Comparison of ENCODE assay signal across 29 cellular contexts in genomic region chr18:7754258-7754657, GRCh38.
DNase-seq lines count a peak whose midpoint lies in the region; ATAC-seq, FAIRE-seq and TF ChIP-seq lines count a peak whose summit lies in the region.
"Had no signal": no experiment of that assay in that cellular context is flagged by ENCODE, and none has a peak within 500 bp of the region (broad histone marks: within the 10 kb centered on the region; RNA-seq: fewer than 3 reads in every experiment).

No MANE protein-coding gene starts in this region.

- TF ChIP-seq POLR2A in A549 (IDR thresholded peaks at IDR 0.05; ENCODE audit: low read length): no peak
- TF ChIP-seq POLR2A in suprapubic skin (IDR thresholded peaks at IDR 0.05): no peak
- TF ChIP-seq POLR2A in GM12891 (IDR thresholded peaks at IDR 0.05; ENCODE audit: low read depth, low read length): no peak

- ATAC-seq in A549: peak; percentile 47 to 68; a peak in 3 of 6 replicates
- ATAC-seq: activated naive CD4-positive, alpha-beta T cell treated with anti-CD3 and anti-CD28 coated beads, Interleukin-2, amount 50 U/mL, for 72 hours; CD8-positive, alpha-beta T cell; naive thymus-derived CD8-positive, alpha-beta T cell; stimulated activated memory B cell treated with anti-CD40 and anti-IgM and Interleukin-4, amounts not matched to agents 10 μg/mL and 1 μg/mL and 100 μg/mL, for 72 hours; WTC11 had no signal

- TF ChIP-seq EP300 in A549 (IDR thresholded peaks at IDR 0.05) (no peak), suprapubic skin (IDR thresholded peaks at IDR 0.05) (no peak)

- no peak for DNase-seq in A549 (ENCODE audit: low read depth in 1 of 2, low spot score in 1 of 2)
- peak; percentile 48 for DNase-seq in osteoblast (ENCODE audit: insufficient read length, low spot score, missing footprints)
- DNase-seq in suprapubic skin (ENCODE audit: low spot score in 2 of 2): no peak
- no peak for DNase-seq in GM12891 (ENCODE audit: insufficient read length, low spot score)
- DNase-seq in medulla oblongata (ENCODE audit: extremely low spot score): no peak
- DNase-seq: CD8-positive, alpha-beta T cell; central memory CD4-positive, alpha-beta T cell; dermis blood vessel endothelial cell; GF-D8; GOT3; KBM-7; MG63; naive thymus-derived CD8-positive, alpha-beta T cell; NCI-H1694; NCI-H226; retina; SIG-M5; spleen; stimulated activated CD4-positive, alpha-beta T cell treated with anti-CD3 and anti-CD28 coated beads, Interleukin-4, amount 100 ng/mL, for 1 hour; SW 1271; T1000; testis had no signal

- TF ChIP-seq RAD21 in A549 (conservative IDR thresholded peaks at IDR 0.05 in 1 of 2, IDR thresholded peaks at IDR 0.05 in 1 of 2): no peak

- peaks cover 2% of the 10 kb centered on the region for H3K79me2 ChIP-seq in osteoblast (ENCODE audit: insufficient read depth, low read length)

- H3K9me3 ChIP-seq in A549 (no peaks in the 10 kb centered on the region), osteoblast (ENCODE audit: low read depth, low read length) (no peaks in the 10 kb centered on the region), suprapubic skin (no peaks in the 10 kb centered on the region)
- H3K9me3 ChIP-seq: ascending aorta, MG63, spleen, testis had no signal

- no peak overlapping the region for H2AFZ ChIP-seq in osteoblast (ENCODE audit: low read length)

- H3K4me2 ChIP-seq in A549 (peak overlapping the region; percentile 79), osteoblast (ENCODE audit: insufficient read depth, low read length) (no peak overlapping the region)

- 10% methylated on average over 1 of the region's 1 CpG for WGBS in A549 (ENCODE audit: missing lambda C conversion rate)
- WGBS in suprapubic skin: 100% methylated on average over 1 of the region's 1 CpG

- CTCF ChIA-PET in A549 (lab: Yijun Ruan, JAX): interaction anchor here (0.7 to 2.0 kb wide), 3 partner anchors 123 to 187 kb away, joined by 3 to 6 read pairs (median 3); partner anchors contain the start of gene PTPRM

- H4K20me1 ChIP-seq in osteoblast (ENCODE audit: insufficient read depth, low read length): peaks cover 6% of the 10 kb centered on the region

- H3K4me1 ChIP-seq in A549 (peaks cover 89% of the 10 kb centered on the region), osteoblast (ENCODE audit: insufficient read depth, low read length) (peaks cover 23% of the 10 kb centered on the region), suprapubic skin (no peaks in the 10 kb centered on the region)
- H3K4me1 ChIP-seq: testis had no signal

- H3K27me3 ChIP-seq in osteoblast (ENCODE audit: insufficient read depth, low read length) (no peaks in the 10 kb centered on the region), suprapubic skin (no peaks in the 10 kb centered on the region)
- H3K27me3 ChIP-seq: ascending aorta, MG63, spleen, testis had no signal

- POLR2A ChIA-PET in A549 (lab: Yijun Ruan, JAX): no interaction called here

- FAIRE-seq in A549 (lab: Jason Lieb, UNC) (no peak), GM12891 (lab: Jason Lieb, UNC) (no peak)
- FAIRE-seq: endothelial cell of umbilical vein had no signal

- H3K27ac ChIP-seq in A549 (peak overlapping the region; percentile 85 to 86), C4-2B (peak overlapping the region; percentile 78), VCaP (peak overlapping the region; percentile 87), osteoblast (ENCODE audit: low read depth, low read length) (no peak overlapping the region), suprapubic skin (no peak overlapping the region)
- H3K27ac ChIP-seq: ascending aorta, spleen, testis had no signal

- H3K36me3 ChIP-seq in osteoblast (ENCODE audit: insufficient read depth, low read length) (no peaks in the 10 kb centered on the region), suprapubic skin (no peaks in the 10 kb centered on the region)
- H3K36me3 ChIP-seq: ascending aorta, MG63, spleen had no signal

- H3K4me3 ChIP-seq in A549 (peak overlapping the region; percentile 22; the same call in 1 of the 3 replicates), osteoblast (ENCODE audit: insufficient read depth, low read length) (no peak overlapping the region), suprapubic skin (no peak overlapping the region)
- H3K4me3 ChIP-seq: ascending aorta, MG63, spleen, testis had no signal

- TF ChIP-seq CTCF in A549 (IDR thresholded peaks at IDR 0.05) (no peak), C4-2B (conservative IDR thresholded peaks at IDR 0.05) (no peak), VCaP (conservative IDR thresholded peaks at IDR 0.05) (no peak), osteoblast (IDR thresholded peaks at IDR 0.05; ENCODE audit: extremely low read depth, low read depth, low read length) (no peak), suprapubic skin (IDR thresholded peaks at IDR 0.05) (no peak)

TF ChIP-seq in A549, 52 proteins besides CTCF, POLR2A, EP300 and RAD21:
- TF ChIP-seq KDM5A (IDR thresholded peaks at IDR 0.05): no peak
- TF ChIP-seq, protein P1, sequence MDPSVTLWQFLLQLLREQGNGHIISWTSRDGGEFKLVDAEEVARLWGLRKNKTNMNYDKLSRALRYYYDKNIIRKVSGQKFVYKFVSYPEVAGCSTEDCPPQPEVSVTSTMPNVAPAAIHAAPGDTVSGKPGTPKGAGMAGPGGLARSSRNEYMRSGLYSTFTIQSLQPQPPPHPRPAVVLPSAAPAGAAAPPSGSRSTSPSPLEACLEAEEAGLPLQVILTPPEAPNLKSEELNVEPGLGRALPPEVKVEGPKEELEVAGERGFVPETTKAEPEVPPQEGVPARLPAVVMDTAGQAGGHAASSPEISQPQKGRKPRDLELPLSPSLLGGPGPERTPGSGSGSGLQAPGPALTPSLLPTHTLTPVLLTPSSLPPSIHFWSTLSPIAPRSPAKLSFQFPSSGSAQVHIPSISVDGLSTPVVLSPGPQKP (IDR thresholded peaks at IDR 0.05; ENCODE audit: low read depth, low read length): no peak
- no peak for TF ChIP-seq HEYL (CRISPR knock-in tag; IDR thresholded peaks at IDR 0.05)
- TF ChIP-seq SREBF2 (IDR thresholded peaks at IDR 0.05): no peak
- TF ChIP-seq, protein P2, sequence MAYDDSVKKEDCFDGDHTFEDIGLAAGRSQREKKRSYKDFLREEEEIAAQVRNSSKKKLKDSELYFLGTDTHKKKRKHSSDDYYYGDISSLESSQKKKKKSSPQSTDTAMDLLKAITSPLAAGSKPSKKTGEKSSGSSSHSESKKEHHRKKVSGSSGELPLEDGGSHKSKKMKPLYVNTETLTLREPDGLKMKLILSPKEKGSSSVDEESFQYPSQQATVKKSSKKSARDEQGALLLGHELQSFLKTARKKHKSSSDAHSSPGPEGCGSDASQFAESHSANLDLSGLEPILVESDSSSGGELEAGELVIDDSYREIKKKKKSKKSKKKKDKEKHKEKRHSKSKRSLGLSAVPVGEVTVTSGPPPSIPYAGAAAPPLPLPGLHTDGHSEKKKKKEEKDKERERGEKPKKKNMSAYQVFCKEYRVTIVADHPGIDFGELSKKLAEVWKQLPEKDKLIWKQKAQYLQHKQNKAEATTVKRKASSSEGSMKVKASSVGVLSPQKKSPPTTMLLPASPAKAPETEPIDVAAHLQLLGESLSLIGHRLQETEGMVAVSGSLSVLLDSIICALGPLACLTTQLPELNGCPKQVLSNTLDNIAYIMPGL (CRISPR knock-in tag; IDR thresholded peaks at IDR 0.05; ENCODE audit: borderline replicate concordance): no peak
- no peak for TF ChIP-seq FOSB (CRISPR knock-in tag; IDR thresholded peaks at IDR 0.05)
- no peak for TF ChIP-seq RARB (CRISPR knock-in tag; IDR thresholded peaks at IDR 0.05)
- no peak for TF ChIP-seq JUNB (IDR thresholded peaks at IDR 0.05)
- TF ChIP-seq NFE2L2 (conservative IDR thresholded peaks at IDR 0.05; ENCODE audit: low read length): no peak
- TF ChIP-seq CHD4 (IDR thresholded peaks at IDR 0.05; ENCODE audit: borderline replicate concordance): no peak
- no peak for TF ChIP-seq TFCP2L1 (CRISPR knock-in tag; IDR thresholded peaks at IDR 0.05)

TF ChIP-seq in GM12891, 5 proteins besides CTCF, POLR2A, EP300 and RAD21:
- TF ChIP-seq POU2F2 (IDR thresholded peaks at IDR 0.05; ENCODE audit: low read depth, low read length): no peak
- no peak for TF ChIP-seq SPI1 (IDR thresholded peaks at IDR 0.05; ENCODE audit: low read depth, low read length)
- TF ChIP-seq POLR2AphosphoS5 (IDR thresholded peaks at IDR 0.05; ENCODE audit: low read depth, low read length): no peak
- no peak for TF ChIP-seq PAX5 (IDR thresholded peaks at IDR 0.05; ENCODE audit: insufficient read depth, low read length, severe bottlenecking)
- no peak for TF ChIP-seq TAF1 (IDR thresholded peaks at IDR 0.05; ENCODE audit: low read depth, low read length)

Comparison
In these comparisons a context has a peak if more than half of its experiments do, and no peak if none do; other contexts are left out.
1. H3K27ac ChIP-seq: peak in A549 (2 of 2), C4-2B (single experiment) and VCaP (single experiment); none in osteoblast (single experiment) and suprapubic skin (single experiment).